ENCODE assay signal across 1 cellular context in the genomic region with DNA sequence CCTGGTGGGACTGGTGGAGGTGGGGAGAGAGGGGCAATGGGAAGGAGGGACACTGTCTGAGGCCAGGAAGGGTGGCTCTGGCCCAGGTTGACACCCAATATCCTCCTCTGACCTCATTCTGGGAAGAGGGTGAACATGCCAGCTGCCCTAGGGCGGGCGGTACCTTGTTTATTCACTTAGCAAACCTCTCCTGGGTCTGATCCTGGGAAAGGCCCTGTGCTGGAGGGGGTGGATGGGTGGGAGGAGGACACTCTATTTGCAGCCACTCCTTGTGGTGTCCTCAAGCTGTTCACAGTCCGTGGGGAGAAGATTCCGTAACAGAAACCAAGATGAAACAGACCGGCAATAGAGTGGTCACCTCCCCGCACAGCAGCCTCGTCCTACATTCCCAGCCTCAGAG.
TF ChIP-seq lines count a peak whose summit lies in the region.

No MANE protein-coding gene starts in this region.

TF ChIP-seq in IMR-90, 13 proteins besides CTCF, POLR2A, EP300 and RAD21 (continued from another document):
- no peak for TF ChIP-seq NFE2L2 (IDR thresholded peaks at IDR 0.05; ENCODE audit: low read depth, low read length)
- TF ChIP-seq, protein P1, sequence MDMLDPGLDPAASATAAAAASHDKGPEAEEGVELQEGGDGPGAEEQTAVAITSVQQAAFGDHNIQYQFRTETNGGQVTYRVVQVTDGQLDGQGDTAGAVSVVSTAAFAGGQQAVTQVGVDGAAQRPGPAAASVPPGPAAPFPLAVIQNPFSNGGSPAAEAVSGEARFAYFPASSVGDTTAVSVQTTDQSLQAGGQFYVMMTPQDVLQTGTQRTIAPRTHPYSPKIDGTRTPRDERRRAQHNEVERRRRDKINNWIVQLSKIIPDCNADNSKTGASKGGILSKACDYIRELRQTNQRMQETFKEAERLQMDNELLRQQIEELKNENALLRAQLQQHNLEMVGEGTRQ (IDR thresholded peaks at IDR 0.05; ENCODE audit: low read depth, low read length): no peak
- TF ChIP-seq, protein P2, sequence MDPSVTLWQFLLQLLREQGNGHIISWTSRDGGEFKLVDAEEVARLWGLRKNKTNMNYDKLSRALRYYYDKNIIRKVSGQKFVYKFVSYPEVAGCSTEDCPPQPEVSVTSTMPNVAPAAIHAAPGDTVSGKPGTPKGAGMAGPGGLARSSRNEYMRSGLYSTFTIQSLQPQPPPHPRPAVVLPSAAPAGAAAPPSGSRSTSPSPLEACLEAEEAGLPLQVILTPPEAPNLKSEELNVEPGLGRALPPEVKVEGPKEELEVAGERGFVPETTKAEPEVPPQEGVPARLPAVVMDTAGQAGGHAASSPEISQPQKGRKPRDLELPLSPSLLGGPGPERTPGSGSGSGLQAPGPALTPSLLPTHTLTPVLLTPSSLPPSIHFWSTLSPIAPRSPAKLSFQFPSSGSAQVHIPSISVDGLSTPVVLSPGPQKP (IDR thresholded peaks at IDR 0.05; ENCODE audit: borderline replicate concordance, low read depth, low read length): no peak
- no peak for TF ChIP-seq MAZ (IDR thresholded peaks at IDR 0.05; ENCODE audit: borderline replicate concordance, low read depth, low read length)
- no peak for TF ChIP-seq FOS (IDR thresholded peaks at IDR 0.05; ENCODE audit: low read depth, low read length)
- no peak for TF ChIP-seq SMC3 (IDR thresholded peaks at IDR 0.05; ENCODE audit: low read depth, low read length)
- TF ChIP-seq CHD1 (IDR thresholded peaks at IDR 0.05; ENCODE audit: low read depth, low read length): no peak
- no peak for TF ChIP-seq RFX5 (IDR thresholded peaks at IDR 0.05; ENCODE audit: low read depth, low read length)
- TF ChIP-seq MAFK (IDR thresholded peaks at IDR 0.05; ENCODE audit: low read depth, low read length): no peak
- TF ChIP-seq RCOR1 (IDR thresholded peaks at IDR 0.05; ENCODE audit: insufficient replicate concordance, low read length): no peak
- no peak for TF ChIP-seq BHLHE40 (IDR thresholded peaks at IDR 0.05; ENCODE audit: low read depth, low read length)
